30 cellular contexts compared by ENCODE assay signal in genomic region chr4:146271466-146271865, GRCh38. TPM values are rescaled to one million over a fixed set of nuclear protein-coding genes. Genes with fewer than 3 reads are reported as not detected.
DNase-seq lines count a peak whose midpoint lies in the region; ATAC-seq, FAIRE-seq and TF ChIP-seq lines count a peak whose summit lies in the region.
"Had no signal": no experiment of that assay in that cellular context is flagged by ENCODE, and none has a peak within 500 bp of the region (broad histone marks: within the 10 kb centered on the region; RNA-seq: fewer than 3 reads in every experiment).

No MANE protein-coding gene starts in this region.

- no peak for TF ChIP-seq POLR2A in GM12892 (IDR thresholded peaks at IDR 0.05; ENCODE audit: low read depth, low read length)

- peaks cover 3% of the 10 kb centered on the region for H3K36me3 Mint-ChIP-seq in memory B cell
- no peaks in the 10 kb centered on the region for H3K36me3 Mint-ChIP-seq in glutamatergic neuron (ENCODE audit: unreplicated experiment)

- no peak overlapping the region for H3K4me3 ChIP-seq in small intestine (ENCODE audit: low read depth in 1 of 2, low read length in 2 of 2)
- H3K4me3 ChIP-seq: A549; BLaER1 treated with 17β-estradiol and CSF1 and Interleukin-3, amounts not matched to agents 10 nM and 100 nM; GM23338; MG63; SJCRH30 had no signal

- H3K36me3 ChIP-seq in small intestine (ENCODE audit: control insufficient read depth in 2 of 2, insufficient read depth in 2 of 2, low read length in 2 of 2), result no peaks in the 10 kb centered on the region
- H3K36me3 ChIP-seq: MG63, SJCRH30 had no signal

- H3K9me3 Mint-ChIP-seq in memory B cell (no peaks in the 10 kb centered on the region), glutamatergic neuron (ENCODE audit: unreplicated experiment) (no peaks in the 10 kb centered on the region)
- H3K9me3 Mint-ChIP-seq: CD4-positive, alpha-beta T cell; GM23338; H9; T-cell had no signal

- peak overlapping the region; percentile 1 for H3K27ac Mint-ChIP-seq in memory B cell
- no peak overlapping the region for H3K27ac Mint-ChIP-seq in glutamatergic neuron (ENCODE audit: unreplicated experiment)
- H3K27ac Mint-ChIP-seq: CD4-positive, alpha-beta T cell; GM23338; T-cell had no signal

- H3K4me1 Mint-ChIP-seq in memory B cell (no peaks in the 10 kb centered on the region), glutamatergic neuron (ENCODE audit: low read depth, unreplicated experiment) (no peaks in the 10 kb centered on the region)
- H3K4me1 Mint-ChIP-seq: GM23338, T-cell had no signal

- H3K27me3 ChIP-seq in small intestine (ENCODE audit: control insufficient read depth in 2 of 2, insufficient read depth in 2 of 2, low read length in 2 of 2), result no peaks in the 10 kb centered on the region
- H3K27me3 ChIP-seq: BLaER1 treated with 17β-estradiol and CSF1 and Interleukin-3, amounts not matched to agents 10 nM and 100 nM; MG63; SJCRH30 had no signal

- 96 to 100% (median 97%) methylated on average over 3 of the region's 3 CpGs for WGBS in small intestine, 3 donors

- TF ChIP-seq CTCF in glutamatergic neuron (IDR thresholded peaks at IDR 0.05; ENCODE audit: partially characterized antibody, unreplicated experiment), result no peak

- no peaks in the 10 kb centered on the region for H3K27me3 Mint-ChIP-seq in memory B cell
- H3K27me3 Mint-ChIP-seq in glutamatergic neuron (ENCODE audit: unreplicated experiment), result no peaks in the 10 kb centered on the region
- H3K27me3 Mint-ChIP-seq: CD4-positive, alpha-beta T cell; T-cell had no signal

- peak; percentile 86 for FAIRE-seq in GM12892 (lab: Jason Lieb, UNC)
- no peak for FAIRE-seq in small intestine (lab: Jason Lieb, UNC)
- FAIRE-seq: A549, HTR-8/SVneo had no signal

- peak; percentile 19 for ATAC-seq in GM21717 (IDR thresholded peaks at IDR 0.05; ENCODE audit: unreplicated experiment)
- peak; percentile 24 for ATAC-seq in HG03039 (IDR thresholded peaks at IDR 0.05; ENCODE audit: unreplicated experiment)
- no peak for ATAC-seq in memory B cell (ENCODE audit: low read depth)
- ATAC-seq: A549, GM23338, PC-3, T-cell had no signal

- H3K9me3 ChIP-seq in small intestine (ENCODE audit: control insufficient read depth, low read depth), result no peaks in the 10 kb centered on the region
- H3K9me3 ChIP-seq: A549; BLaER1 treated with 17β-estradiol and CSF1 and Interleukin-3, amounts not matched to agents 10 nM and 100 nM; MG63; SJCRH30 had no signal

- no peak for DNase-seq in GM12892 (ENCODE audit: insufficient read length)
- no peak for DNase-seq in memory B cell (ENCODE audit: low spot score in 2 of 2)
- DNase-seq in small intestine, result no peak
- DNase-seq in SIG-M5 treated with dmso at 0.1 percent for 504 hours (lab: John Stamatoyannopoulos, UW; ENCODE audit: unreplicated experiment), result no peak
- DNase-seq in glutamatergic neuron, result no peak
- no peak for DNase-seq in SK-N-DZ (ENCODE audit: low spot score)
- DNase-seq: AML-193; CD4-positive, alpha-beta T cell; COR-L47; DMS53; GDM1; H9; KBM-7; MG63; NCI-H1105 treated with DMSO at 0.1 percent for 48 hours; NCI-H146; NCI-H1930; NCI-H2107; NCI-H524; NCI-H748 treated with DMSO at 0.1 percent for 48 hours; PC-3; T-cell had no signal

- peaks cover 2 to 3% of the 10 kb centered on the region in 2 donors for H3K4me1 ChIP-seq in small intestine (ENCODE audit: control insufficient read depth in 2 of 2, insufficient read depth in 1 of 2, low read depth in 1 of 2, low read length in 1 of 2)
- H3K4me1 ChIP-seq: A549, SJCRH30 had no signal

- no peak overlapping the region for H3K27ac ChIP-seq in small intestine (ENCODE audit: low read depth in 1 of 2, low read length in 1 of 2)
- H3K27ac ChIP-seq: A549; BLaER1 treated with 17β-estradiol and CSF1 and Interleukin-3, amounts not matched to agents 10 nM and 100 nM; SJCRH30 had no signal

- H3K4me3 Mint-ChIP-seq in memory B cell, result no peak overlapping the region
- no peak overlapping the region for H3K4me3 Mint-ChIP-seq in glutamatergic neuron (ENCODE audit: unreplicated experiment)
- H3K4me3 Mint-ChIP-seq: CD4-positive, alpha-beta T cell; GM23338; H9; T-cell had no signal

RNA-seq across cellular contexts. Expression of gene REELD1, which starts 57.1 kb away (rescaled TPM):
- polyA plus RNA-seq in GM12892 (2012; ENCODE audit: missing spikeins), result 0.36 TPM
- 1 to 10 TPM in 1 of 3 donors, under 1 TPM in 2; 0.07 to 4.5 (median 0.54) TPM for polyA plus RNA-seq in small intestine
- total RNA-seq in glutamatergic neuron (ENCODE audit: unreplicated experiment), result not detected
- not detected in 2 replicates for polyA plus RNA-seq in SK-N-DZ (2014; cell fraction: cytosol; rRNA removed)
- polyA plus RNA-seq in SK-N-DZ (2014; cell fraction: nucleus; rRNA removed), result not detected in 2 replicates
- total RNA-seq: GM23338, H9, LHCN-M2, PC-3, SJCRH30 had no signal
